1 cellular context compared by ENCODE assay signal in the genomic region with DNA sequence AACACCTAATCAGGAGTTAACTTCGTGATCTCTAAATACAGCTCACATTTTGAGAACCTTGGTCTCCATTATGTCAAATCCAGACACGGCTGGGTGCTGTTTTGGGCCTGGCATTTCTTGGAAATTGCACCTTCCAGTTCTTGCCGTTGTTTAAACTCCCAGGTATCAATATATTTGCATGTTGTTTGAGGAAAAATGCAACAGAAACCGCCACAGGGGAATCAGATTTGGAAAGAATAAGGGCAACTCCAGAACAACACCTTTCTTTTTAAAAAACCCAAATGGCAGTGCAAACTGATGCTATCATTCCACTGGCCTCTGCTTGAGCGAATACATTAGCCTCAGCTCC.
TF ChIP-seq lines count a peak whose summit lies in the region.

No MANE protein-coding gene starts in this region.

TF ChIP-seq in H1, 55 proteins besides CTCF, POLR2A, EP300 and RAD21:
- TF ChIP-seq POU5F1 (IDR thresholded peaks at IDR 0.05; ENCODE audit: low read depth, low read length) (no peak), HDAC2 (IDR thresholded peaks at IDR 0.05; ENCODE audit: borderline replicate concordance in 1 of 2, low read depth in 2 of 2, low read length in 2 of 2) (no peak), JUN (IDR thresholded peaks at IDR 0.05; ENCODE audit: low read depth, low read length) (no peak), SIX5 (IDR thresholded peaks at IDR 0.05; ENCODE audit: low read depth, low read length) (no peak), NANOG (IDR thresholded peaks at IDR 0.05; ENCODE audit: insufficient read depth, low read depth, low read length, poor library complexity, severe bottlenecking) (no peak), POLR2AphosphoS5 (IDR thresholded peaks at IDR 0.05; ENCODE audit: low read depth, low read length) (no peak)
- TF ChIP-seq, protein P1, sequence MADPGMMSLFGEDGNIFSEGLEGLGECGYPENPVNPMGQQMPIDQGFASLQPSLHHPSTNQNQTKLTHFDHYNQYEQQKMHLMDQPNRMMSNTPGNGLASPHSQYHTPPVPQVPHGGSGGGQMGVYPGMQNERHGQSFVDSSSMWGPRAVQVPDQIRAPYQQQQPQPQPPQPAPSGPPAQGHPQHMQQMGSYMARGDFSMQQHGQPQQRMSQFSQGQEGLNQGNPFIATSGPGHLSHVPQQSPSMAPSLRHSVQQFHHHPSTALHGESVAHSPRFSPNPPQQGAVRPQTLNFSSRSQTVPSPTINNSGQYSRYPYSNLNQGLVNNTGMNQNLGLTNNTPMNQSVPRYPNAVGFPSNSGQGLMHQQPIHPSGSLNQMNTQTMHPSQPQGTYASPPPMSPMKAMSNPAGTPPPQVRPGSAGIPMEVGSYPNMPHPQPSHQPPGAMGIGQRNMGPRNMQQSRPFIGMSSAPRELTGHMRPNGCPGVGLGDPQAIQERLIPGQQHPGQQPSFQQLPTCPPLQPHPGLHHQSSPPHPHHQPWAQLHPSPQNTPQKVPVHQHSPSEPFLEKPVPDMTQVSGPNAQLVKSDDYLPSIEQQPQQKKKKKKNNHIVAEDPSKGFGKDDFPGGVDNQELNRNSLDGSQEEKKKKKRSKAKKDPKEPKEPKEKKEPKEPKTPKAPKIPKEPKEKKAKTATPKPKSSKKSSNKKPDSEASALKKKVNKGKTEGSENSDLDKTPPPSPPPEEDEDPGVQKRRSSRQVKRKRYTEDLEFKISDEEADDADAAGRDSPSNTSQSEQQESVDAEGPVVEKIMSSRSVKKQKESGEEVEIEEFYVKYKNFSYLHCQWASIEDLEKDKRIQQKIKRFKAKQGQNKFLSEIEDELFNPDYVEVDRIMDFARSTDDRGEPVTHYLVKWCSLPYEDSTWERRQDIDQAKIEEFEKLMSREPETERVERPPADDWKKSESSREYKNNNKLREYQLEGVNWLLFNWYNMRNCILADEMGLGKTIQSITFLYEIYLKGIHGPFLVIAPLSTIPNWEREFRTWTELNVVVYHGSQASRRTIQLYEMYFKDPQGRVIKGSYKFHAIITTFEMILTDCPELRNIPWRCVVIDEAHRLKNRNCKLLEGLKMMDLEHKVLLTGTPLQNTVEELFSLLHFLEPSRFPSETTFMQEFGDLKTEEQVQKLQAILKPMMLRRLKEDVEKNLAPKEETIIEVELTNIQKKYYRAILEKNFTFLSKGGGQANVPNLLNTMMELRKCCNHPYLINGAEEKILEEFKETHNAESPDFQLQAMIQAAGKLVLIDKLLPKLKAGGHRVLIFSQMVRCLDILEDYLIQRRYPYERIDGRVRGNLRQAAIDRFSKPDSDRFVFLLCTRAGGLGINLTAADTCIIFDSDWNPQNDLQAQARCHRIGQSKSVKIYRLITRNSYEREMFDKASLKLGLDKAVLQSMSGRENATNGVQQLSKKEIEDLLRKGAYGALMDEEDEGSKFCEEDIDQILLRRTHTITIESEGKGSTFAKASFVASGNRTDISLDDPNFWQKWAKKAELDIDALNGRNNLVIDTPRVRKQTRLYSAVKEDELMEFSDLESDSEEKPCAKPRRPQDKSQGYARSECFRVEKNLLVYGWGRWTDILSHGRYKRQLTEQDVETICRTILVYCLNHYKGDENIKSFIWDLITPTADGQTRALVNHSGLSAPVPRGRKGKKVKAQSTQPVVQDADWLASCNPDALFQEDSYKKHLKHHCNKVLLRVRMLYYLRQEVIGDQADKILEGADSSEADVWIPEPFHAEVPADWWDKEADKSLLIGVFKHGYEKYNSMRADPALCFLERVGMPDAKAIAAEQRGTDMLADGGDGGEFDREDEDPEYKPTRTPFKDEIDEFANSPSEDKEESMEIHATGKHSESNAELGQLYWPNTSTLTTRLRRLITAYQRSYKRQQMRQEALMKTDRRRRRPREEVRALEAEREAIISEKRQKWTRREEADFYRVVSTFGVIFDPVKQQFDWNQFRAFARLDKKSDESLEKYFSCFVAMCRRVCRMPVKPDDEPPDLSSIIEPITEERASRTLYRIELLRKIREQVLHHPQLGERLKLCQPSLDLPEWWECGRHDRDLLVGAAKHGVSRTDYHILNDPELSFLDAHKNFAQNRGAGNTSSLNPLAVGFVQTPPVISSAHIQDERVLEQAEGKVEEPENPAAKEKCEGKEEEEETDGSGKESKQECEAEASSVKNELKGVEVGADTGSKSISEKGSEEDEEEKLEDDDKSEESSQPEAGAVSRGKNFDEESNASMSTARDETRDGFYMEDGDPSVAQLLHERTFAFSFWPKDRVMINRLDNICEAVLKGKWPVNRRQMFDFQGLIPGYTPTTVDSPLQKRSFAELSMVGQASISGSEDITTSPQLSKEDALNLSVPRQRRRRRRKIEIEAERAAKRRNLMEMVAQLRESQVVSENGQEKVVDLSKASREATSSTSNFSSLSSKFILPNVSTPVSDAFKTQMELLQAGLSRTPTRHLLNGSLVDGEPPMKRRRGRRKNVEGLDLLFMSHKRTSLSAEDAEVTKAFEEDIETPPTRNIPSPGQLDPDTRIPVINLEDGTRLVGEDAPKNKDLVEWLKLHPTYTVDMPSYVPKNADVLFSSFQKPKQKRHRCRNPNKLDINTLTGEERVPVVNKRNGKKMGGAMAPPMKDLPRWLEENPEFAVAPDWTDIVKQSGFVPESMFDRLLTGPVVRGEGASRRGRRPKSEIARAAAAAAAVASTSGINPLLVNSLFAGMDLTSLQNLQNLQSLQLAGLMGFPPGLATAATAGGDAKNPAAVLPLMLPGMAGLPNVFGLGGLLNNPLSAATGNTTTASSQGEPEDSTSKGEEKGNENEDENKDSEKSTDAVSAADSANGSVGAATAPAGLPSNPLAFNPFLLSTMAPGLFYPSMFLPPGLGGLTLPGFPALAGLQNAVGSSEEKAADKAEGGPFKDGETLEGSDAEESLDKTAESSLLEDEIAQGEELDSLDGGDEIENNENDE (IDR thresholded peaks at IDR 0.05; ENCODE audit: insufficient replicate concordance, low read length): no peak
